Comparison of ENCODE assay signal across 11 cellular contexts in the genomic region with DNA sequence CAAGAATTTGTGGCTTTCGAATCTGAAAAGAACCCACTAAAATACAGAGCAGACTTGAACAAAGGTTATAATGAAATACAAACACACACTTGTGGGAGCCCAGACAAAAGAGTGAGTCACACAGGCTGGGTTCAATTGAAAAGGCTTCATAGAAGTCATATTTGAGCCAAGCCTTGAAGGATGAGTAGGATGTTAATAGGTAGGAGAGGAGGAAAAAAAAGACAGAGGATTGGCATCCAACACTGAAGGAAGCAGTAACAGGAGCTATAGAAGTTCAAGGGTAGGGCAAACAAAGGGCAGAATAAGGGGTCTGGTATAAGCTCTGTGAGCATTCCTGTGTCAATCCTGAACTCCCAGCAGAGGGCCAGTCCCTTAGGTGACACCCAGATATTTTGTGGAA.
DNase-seq lines count a peak whose midpoint lies in the region; ATAC-seq and TF ChIP-seq lines count a peak whose summit lies in the region.
"Had no signal": no experiment of that assay in that cellular context is flagged by ENCODE, and none has a peak within 500 bp of the region (broad histone marks: within the 10 kb centered on the region; RNA-seq: fewer than 3 reads in every experiment).

No MANE protein-coding gene starts in this region.

- H3K4me1 ChIP-seq in A673 (ENCODE audit: insufficient read depth, low read length, poor library complexity, severe bottlenecking): no peaks in the 10 kb centered on the region
- peaks cover 6% of the 10 kb centered on the region for H3K4me1 ChIP-seq in foreskin keratinocyte

- POLR2A ChIA-PET in A673 (lab: Charles Lee; ENCODE audit: low non-redundant PET): no interaction called here

- no TSS peak for BruUV-seq in A673 (replicated peaks; lab: Mats Ljungman, UMichigan)

- H3K4me3 Mint-ChIP-seq in T-helper 17 cell: no peak overlapping the region

- no peaks in the 10 kb centered on the region for H3K36me3 Mint-ChIP-seq in T-helper 17 cell (ENCODE audit: low read depth)

- H3K9me3 ChIP-seq in A673 (ENCODE audit: low read depth, low read length, poor library complexity, severe bottlenecking) (no peaks in the 10 kb centered on the region), T-helper 17 cell (ENCODE audit: control insufficient read depth, low read length, poor library complexity, severe bottlenecking) (no peaks in the 10 kb centered on the region)
- H3K9me3 ChIP-seq: esophagus squamous epithelium, thoracic aorta had no signal

- peak overlapping the region; percentile 9 for H3K27ac Mint-ChIP-seq in T-helper 17 cell

- no peak overlapping the region for H3K27ac ChIP-seq in A673 (ENCODE audit: low read depth, low read length, poor library complexity, severe bottlenecking)
- no peak overlapping the region for H3K27ac ChIP-seq in foreskin keratinocyte
- H3K27ac ChIP-seq: esophagus squamous epithelium, thoracic aorta had no signal

- peaks cover 26% of the 10 kb centered on the region for H3K4me1 Mint-ChIP-seq in T-helper 17 cell

- no peak overlapping the region for H3K4me3 ChIP-seq in A673 (ENCODE audit: low read depth, low read length, poor library complexity, severe bottlenecking)
- H3K4me3 ChIP-seq in H7 (ENCODE audit: insufficient read depth, low read depth, low read length): no peak overlapping the region
- H3K4me3 ChIP-seq: esophagus squamous epithelium, thoracic aorta had no signal

- ATAC-seq in T-helper 17 cell (no peak), foreskin keratinocyte (peak; percentile 98), GM21737 (IDR thresholded peaks at IDR 0.05; ENCODE audit: unreplicated experiment) (no peak), GM21717 (IDR thresholded peaks at IDR 0.05; ENCODE audit: unreplicated experiment) (no peak)

- no peak for TF ChIP-seq CTCF in A673 (conservative IDR thresholded peaks at IDR 0.05; ENCODE audit: low read depth, low read length)
- TF ChIP-seq CTCF in foreskin keratinocyte (conservative IDR thresholded peaks at IDR 0.05): no peak

- DNase-seq in A673 (ENCODE audit: low spot score) (peak; percentile 19), H7 (peak; percentile 33), T-helper 17 cell (no peak), foreskin keratinocyte (peak; percentile 85 to 92), NCI-H510A (lab: John Stamatoyannopoulos, UW) (no peak), NCI-H1092 (lab: John Stamatoyannopoulos, UW) (no peak)
- DNase-seq: esophagus squamous epithelium, NCI-H1105 had no signal

- no peaks in the 10 kb centered on the region for H3K27me3 Mint-ChIP-seq in T-helper 17 cell

- H3K27me3 ChIP-seq in A673 (replicated peaks; ENCODE audit: insufficient read depth, low read depth, low read length, poor library complexity) (no peaks in the 10 kb centered on the region), H7 (ENCODE audit: control insufficient read depth, insufficient read depth, low read length) (no peaks in the 10 kb centered on the region), foreskin keratinocyte (peaks cover 10% of the 10 kb centered on the region)
- H3K27me3 ChIP-seq: esophagus squamous epithelium had no signal

- CTCF ChIA-PET in A673 (lab: Charles Lee): no interaction called here

- H3K36me3 ChIP-seq in A673 (ENCODE audit: insufficient read depth, low read length, poor library complexity, severe bottlenecking) (no peaks in the 10 kb centered on the region), H7 (replicated peaks; ENCODE audit: control insufficient read depth, insufficient read depth, low read length) (no peaks in the 10 kb centered on the region)
- H3K36me3 ChIP-seq: esophagus squamous epithelium, thoracic aorta had no signal

- intact Hi-C loops in A673 (cut with micrococcal nuclease; ENCODE audit: unreplicated experiment): no loop called here

Comparison
In these comparisons a context has a peak if more than half of its experiments do, and no peak if none do; other contexts are left out.
1. DNase-seq: peak in A673 (single experiment), H7 (single experiment) and foreskin keratinocyte (2 of 2); none in T-helper 17 cell (0 of 3), NCI-H510A (single experiment) and NCI-H1092 (single experiment).